Comparison of ENCODE assay signal across 29 cellular contexts in genomic region chr21:46221664-46222435, GRCh38. TPM values are rescaled to one million over a fixed set of nuclear protein-coding genes. Genes with fewer than 3 reads are reported as not detected.
DNase-seq lines count a peak whose midpoint lies in the region; ATAC-seq, FAIRE-seq and TF ChIP-seq lines count a peak whose summit lies in the region.
"Had no signal": no experiment of that assay in that cellular context is flagged by ENCODE, and none has a peak within 500 bp of the region (broad histone marks: within the 10 kb centered on the region; RNA-seq: fewer than 3 reads in every experiment).

No MANE protein-coding gene starts in this region.

- no peak for TF ChIP-seq CTCF in H1 (IDR thresholded peaks at IDR 0.05; ENCODE audit: control extremely low read depth in 1 of 3, insufficient read depth in 1 of 3, low read depth in 1 of 3, low read length in 3 of 3)
- TF ChIP-seq CTCF in left lung (IDR thresholded peaks at IDR 0.05) = no peak

- no peak overlapping the region for H2BK12ac ChIP-seq in H1 (ENCODE audit: low read depth, low read length)
- H2BK12ac ChIP-seq in trophoblast cell (ENCODE audit: low read length) = no peak overlapping the region

- ATAC-seq in left lung (peak; percentile 47), HG03469 (IDR thresholded peaks at IDR 0.05; ENCODE audit: unreplicated experiment) (no peak)
- no peak for ATAC-seq in stimulated activated effector memory CD8-positive, alpha-beta T cell treated with anti-CD3 and anti-CD28 coated beads, Interleukin-12 subunit alpha, Interleukin-12 subunit beta, amount 100 ng/mL, for 72 hours
- ATAC-seq: effector memory CD8-positive, alpha-beta T cell; GM23338; HepG2; left colon had no signal

- FAIRE-seq in H1 (lab: Jason Lieb, UNC) = no peak
- FAIRE-seq: HepG2, small intestine had no signal

- H2BK15ac ChIP-seq in H1 (ENCODE audit: low read length) = no peak overlapping the region

- TF ChIP-seq POLR2A in H1 (IDR thresholded peaks at IDR 0.05; ENCODE audit: control extremely low read depth in 1 of 2, low read depth in 2 of 2, low read length in 2 of 2) = no peak

- no peak overlapping the region for H4K5ac ChIP-seq in H1 (ENCODE audit: insufficient read length, low read depth, low read length)

- no peaks in the 10 kb centered on the region for H3K9me3 Mint-ChIP-seq in stimulated activated effector memory CD8-positive, alpha-beta T cell treated with anti-CD3 and anti-CD28 coated beads, Interleukin-12 subunit alpha, Interleukin-12 subunit beta, amount 100 ng/mL, for 72 hours
- H3K9me3 Mint-ChIP-seq: activated B cell treated with CpG ODN at 0.5 μM for 24 hours; activated naive CD8-positive, alpha-beta T cell treated with anti-CD3 and anti-CD28 coated beads for 36 hours; activated T-helper 2 cell treated with anti-CD3 and anti-CD28 coated beads, Interferon-gamma antibody, Interleukin-2, Interleukin-4, amounts not matched to agents 10 μg/mL and 5 μg/mL and 100 μg/mL, durations not matched to agents 14 hours and 24 hours and 36 hours; effector memory CD8-positive, alpha-beta T cell had no signal

- H4K20me1 ChIP-seq in H1 (replicated peaks in 1 of 2; ENCODE audit: control insufficient read depth in 1 of 2, insufficient read depth in 2 of 2, low read length in 2 of 2) = peaks cover 6 to 38% of the 10 kb centered on the region in 2 experiments

- CTCF ChIA-PET in H1 (lab: Charles Lee; ENCODE audit: partially characterized antibody) = interaction anchor here (0.6 to 1.3 kb wide), 3 partner anchors 8 to 178 kb away, joined by 3 to 4 read pairs (median 3); no protein-coding TSS in a partner anchor

- H4K91ac ChIP-seq in H1 (replicated peaks; ENCODE audit: insufficient read length, low read length) (no peak overlapping the region), trophoblast cell (ENCODE audit: low read depth, low read length) (no peak overlapping the region)

- H3K4me1 ChIP-seq in H1 (replicated peaks in 1 of 4; ENCODE audit: control insufficient read depth in 3 of 4, insufficient read depth in 4 of 4, low read length in 3 of 4) (peaks cover 0 to 2% (median under 1%) of the 10 kb centered on the region in 4 experiments; a peak in 2 of 7 replicates), left lung (peaks cover 5 to 39% of the 10 kb centered on the region in 2 donors), trophoblast cell (ENCODE audit: control insufficient read depth in 1 of 2, insufficient read depth in 2 of 2, low read length in 2 of 2) (peaks cover 7 to 14% of the 10 kb centered on the region in 2 experiments)

- TF ChIP-seq EP300 in H1 (IDR thresholded peaks at IDR 0.05; ENCODE audit: borderline replicate concordance in 1 of 2, low read depth in 2 of 2, low read length in 2 of 2) = no peak

- H3K9me3 ChIP-seq in H1 (ENCODE audit: insufficient read depth in 2 of 2, low read depth in 1 of 2, low read length in 1 of 2) = peaks cover 8% of the 10 kb centered on the region in 2 experiments; a peak in 1 of 4 replicates
- H3K9me3 ChIP-seq in left lung = no peaks in the 10 kb centered on the region
- peaks cover 5% of the 10 kb centered on the region for H3K9me3 ChIP-seq in trophoblast cell (ENCODE audit: insufficient read depth, low read depth, low read length)
- H3K9me3 ChIP-seq: BLaER1 treated with 17β-estradiol and CSF1 and Interleukin-3, amounts not matched to agents 10 nM and 100 nM had no signal

- H3K9ac ChIP-seq in H1 (replicated peaks in 1 of 4; ENCODE audit: extremely low read depth in 1 of 4, low read depth in 3 of 4, low read length in 3 of 4) = no peak overlapping the region
- H3K9ac ChIP-seq in trophoblast cell (ENCODE audit: low read length) = no peak overlapping the region

- H2AFZ ChIP-seq in H1 (ENCODE audit: low read length) = no peak overlapping the region
- no peak overlapping the region for H2AFZ ChIP-seq in trophoblast cell (ENCODE audit: insufficient read depth, low read length, poor library complexity)
- H2AFZ ChIP-seq: GM23338, PC-9 had no signal

- H3K18ac ChIP-seq in H1 (ENCODE audit: extremely low read depth, low read length) (no peak overlapping the region), trophoblast cell (ENCODE audit: low read length) (no peak overlapping the region)

- H2BK5ac ChIP-seq in H1 (ENCODE audit: low read depth, low read length) (no peak overlapping the region), trophoblast cell (ENCODE audit: low read depth, low read length, poor library complexity) (no peak overlapping the region)

- peaks cover 35% of the 10 kb centered on the region for H3K79me1 ChIP-seq in H1 (ENCODE audit: low read depth, low read length)
- H3K79me1 ChIP-seq in trophoblast cell (ENCODE audit: low read length) = no peaks in the 10 kb centered on the region

- no peak overlapping the region for H4K12ac ChIP-seq in trophoblast cell (ENCODE audit: low read depth, low read length)

- H3K23ac ChIP-seq in H1 (ENCODE audit: insufficient read length) = no peak overlapping the region
- H3K23ac ChIP-seq in trophoblast cell (ENCODE audit: low read length) = no peak overlapping the region

- H3K23me2 ChIP-seq in H1 (ENCODE audit: low read depth, low read length) = no peaks in the 10 kb centered on the region

- no peak overlapping the region for H3K56ac ChIP-seq in H1 (replicated peaks; ENCODE audit: insufficient read length, low read depth, low read length)

- H3K4ac ChIP-seq in H1 (replicated peaks; ENCODE audit: insufficient read length, low read depth, low read length) = no peak overlapping the region
- H3K4ac ChIP-seq in trophoblast cell (ENCODE audit: low read depth, low read length) = no peak overlapping the region

- H3K4me1 Mint-ChIP-seq in stimulated activated effector memory CD8-positive, alpha-beta T cell treated with anti-CD3 and anti-CD28 coated beads, Interleukin-12 subunit alpha, Interleukin-12 subunit beta, amount 100 ng/mL, for 72 hours = peaks cover 23% of the 10 kb centered on the region

- no peak overlapping the region for H2BK120ac ChIP-seq in H1 (replicated peaks; ENCODE audit: low read depth, low read length)
- H2BK120ac ChIP-seq in trophoblast cell (ENCODE audit: insufficient read depth, low read length, poor library complexity) = no peak overlapping the region

- H3K36me3 Mint-ChIP-seq in stimulated activated effector memory CD8-positive, alpha-beta T cell treated with anti-CD3 and anti-CD28 coated beads, Interleukin-12 subunit alpha, Interleukin-12 subunit beta, amount 100 ng/mL, for 72 hours = peaks cover 7% of the 10 kb centered on the region

- peaks cover 9 to 52% of the 10 kb centered on the region in 2 experiments; a peak in 3 of 4 replicates for H3K79me2 ChIP-seq in H1 (ENCODE audit: control insufficient read depth in 1 of 2, insufficient read depth in 2 of 2, low read length in 2 of 2)
- H3K79me2 ChIP-seq in trophoblast cell (ENCODE audit: control insufficient read depth, insufficient read depth, low read length, poor library complexity) = peaks cover 7% of the 10 kb centered on the region

- no peak overlapping the region for H3K4me3 ChIP-seq in H1 (ENCODE audit: extremely low read depth in 1 of 4, insufficient read depth in 2 of 4, low read depth in 3 of 4, low read length in 4 of 4)
- no peak overlapping the region for H3K4me3 ChIP-seq in left lung
- H3K4me3 ChIP-seq in trophoblast cell (ENCODE audit: low read depth, low read length) = no peak overlapping the region
- H3K4me3 ChIP-seq: BLaER1 treated with 17β-estradiol and CSF1 and Interleukin-3, amounts not matched to agents 10 nM and 100 nM; GM23338; PC-9 had no signal

- H3K36me3 ChIP-seq in H1 (ENCODE audit: control insufficient read depth in 2 of 4, insufficient read depth in 4 of 4, low read length in 3 of 4) (peaks cover 6 to 23% (median 14%) of the 10 kb centered on the region in 4 experiments; a peak in 6 of 8 replicates), left lung (peaks cover 0 to 62% of the 10 kb centered on the region in 2 donors), trophoblast cell (ENCODE audit: control insufficient read depth in 1 of 2, insufficient read depth in 2 of 2, low read length in 2 of 2) (peaks cover 51 to 56% of the 10 kb centered on the region in 2 experiments)

- H3K4me2 ChIP-seq in H1 (ENCODE audit: insufficient read depth in 1 of 2, low read depth in 2 of 2, low read length in 2 of 2) (no peak overlapping the region), trophoblast cell (ENCODE audit: low read length) (no peak overlapping the region)
- H3K4me2 ChIP-seq: BLaER1 treated with 17β-estradiol and CSF1 and Interleukin-3, amounts not matched to agents 10 nM and 100 nM; GM23338; PC-9 had no signal

- H3K27ac Mint-ChIP-seq in stimulated activated effector memory CD8-positive, alpha-beta T cell treated with anti-CD3 and anti-CD28 coated beads, Interleukin-12 subunit alpha, Interleukin-12 subunit beta, amount 100 ng/mL, for 72 hours = peak overlapping the region; percentile 65
- H3K27ac Mint-ChIP-seq: activated B cell treated with CpG ODN at 0.5 μM for 24 hours; activated naive CD8-positive, alpha-beta T cell treated with anti-CD3 and anti-CD28 coated beads for 36 hours; activated T-helper 2 cell treated with anti-CD3 and anti-CD28 coated beads, Interferon-gamma antibody, Interleukin-2, Interleukin-4, amounts not matched to agents 10 μg/mL and 5 μg/mL and 100 μg/mL, durations not matched to agents 14 hours and 24 hours and 36 hours; GM23338 had no signal

- POLR2A ChIA-PET in H1 (lab: Charles Lee; ENCODE audit: partially characterized antibody) = no interaction called here

- no peak for TF ChIP-seq RAD21 in H1 (IDR thresholded peaks at IDR 0.05 in 1 of 2, conservative IDR thresholded peaks at IDR 0.05 in 1 of 2; ENCODE audit: low read depth in 2 of 2, low read length in 2 of 2)

- WGBS in H1 (ENCODE audit: extremely low coverage in 1 of 2, insufficient coverage in 1 of 2, insufficient read length in 1 of 2, insufficient replicate concordance in 2 of 2, low coverage in 1 of 2, low lambda C conversion rate in 2 of 2, missing lambda C conversion rate in 1 of 2), 2 experiments = 82% methylated on average over 16 of the region's 16 CpGs; no CpG with 5 or more reads in 1 of the 2 experiments
- WGBS in trophoblast cell (ENCODE audit: extremely low coverage, insufficient coverage, insufficient read length) = no CpG with 5 or more reads among the region's 16 CpGs

- no peak overlapping the region for H2BK20ac ChIP-seq in H1 (ENCODE audit: low read length)

- DNase-seq in NCI-H524 treated with DMSO at 0.1 percent for 48 hours (lab: John Stamatoyannopoulos, UW) = peak; percentile 4
- no peak for DNase-seq in H1 (ENCODE audit: low read depth in 1 of 2, low spot score in 2 of 2)
- no peak for DNase-seq in left lung
- DNase-seq in stimulated activated effector memory CD8-positive, alpha-beta T cell treated with anti-CD3 and anti-CD28 coated beads, Interleukin-12 subunit alpha, Interleukin-12 subunit beta, amount 100 ng/mL, for 72 hours (ENCODE audit: low spot score in 2 of 2) = no peak
- DNase-seq in NCI-H510A treated with DMSO at 0.1 percent for 48 hours (lab: John Stamatoyannopoulos, UW) = no peak
- no peak for DNase-seq in trophoblast cell
- DNase-seq: activated B cell treated with CpG ODN at 0.5 μM for 24 hours; activated naive CD8-positive, alpha-beta T cell treated with anti-CD3 and anti-CD28 coated beads for 36 hours; aorta; COR-L47; cortex of kidney; effector memory CD8-positive, alpha-beta T cell; erythroblast; Karpas-422; left colon; MV-4-11; NCI-H1694; NCI-H2171; NCI-H510A; PC-9; SIG-M5; small intestine; SW 1271; T1000 had no signal

- H2AK5ac ChIP-seq in H1 (ENCODE audit: low read depth, low read length) (no peak overlapping the region), trophoblast cell (ENCODE audit: low read length) (no peak overlapping the region)

- no peak overlapping the region for H3K14ac ChIP-seq in H1 (ENCODE audit: insufficient read length)
- H3K14ac ChIP-seq in trophoblast cell (ENCODE audit: low read length) = no peak overlapping the region

- no peak overlapping the region for H3K4me3 Mint-ChIP-seq in stimulated activated effector memory CD8-positive, alpha-beta T cell treated with anti-CD3 and anti-CD28 coated beads, Interleukin-12 subunit alpha, Interleukin-12 subunit beta, amount 100 ng/mL, for 72 hours
- H3K4me3 Mint-ChIP-seq: activated B cell treated with CpG ODN at 0.5 μM for 24 hours; activated naive CD8-positive, alpha-beta T cell treated with anti-CD3 and anti-CD28 coated beads for 36 hours; effector memory CD8-positive, alpha-beta T cell; GM23338 had no signal

- intact Hi-C loops in left lung (cut with DNase I) = no loop called here

- H4K8ac ChIP-seq in H1 (ENCODE audit: extremely low read depth, insufficient read depth, low read length) (peak overlapping the region; percentile 46; the same call in 1 of the 2 replicates), trophoblast cell (ENCODE audit: low read depth, low read length) (no peak overlapping the region)

- no peak overlapping the region for H3K27ac ChIP-seq in H1 (ENCODE audit: low read depth, low read length)
- no peak overlapping the region for H3K27ac ChIP-seq in left lung
- H3K27ac ChIP-seq in trophoblast cell (ENCODE audit: low read depth, low read length) = no peak overlapping the region
- H3K27ac ChIP-seq: BLaER1 treated with 17β-estradiol and CSF1 and Interleukin-3, amounts not matched to agents 10 nM and 100 nM; PC-9 had no signal

- H3K27me3 ChIP-seq in H1 (replicated peaks in 1 of 4; ENCODE audit: control insufficient read depth in 3 of 4, extremely low read depth in 1 of 4, insufficient read depth in 3 of 4, low read length in 3 of 4) (no peaks in the 10 kb centered on the region), left lung (no peaks in the 10 kb centered on the region), trophoblast cell (ENCODE audit: insufficient read depth, low read length) (no peaks in the 10 kb centered on the region)
- H3K27me3 ChIP-seq: BLaER1 treated with 17β-estradiol and CSF1 and Interleukin-3, amounts not matched to agents 10 nM and 100 nM had no signal

RNA-seq across cellular contexts. Expression of gene LSS, which starts 6.7 kb away (rescaled TPM):
- 96.1 and 102 TPM in 2 replicates for total RNA-seq in H1 (2021; fragmentation: NEBNext Ultra II Directional; extraction: Animal tissue kit (Norgen Biotek cat#: 25700))
- polyA plus RNA-seq in H1 (2011; rRNA removed) = 123 and 139 TPM in 2 replicates
- 103 TPM for polyA plus RNA-seq in H1 (2011; cell fraction: cytosol; rRNA removed)
- 268 TPM for polyA plus RNA-seq in H1 (2011; cell fraction: nucleus; rRNA removed)
- 69.5 to 87.3 TPM (median 75.9 TPM) in 4 replicates for polyA plus RNA-seq in H1 (2012, experiment 1 of 2)
- 71.3 TPM for polyA plus RNA-seq in H1 (2012, experiment 2 of 2)
- 69.2 TPM for polyA plus RNA-seq in H1 (2013, experiment 1 of 2)
- 66.2 TPM for polyA plus RNA-seq in H1 (2013, experiment 2 of 2)
- polyA minus RNA-seq in H1 (2011; rRNA and poly(A)+ RNA removed) = 177 and 193 TPM in 2 replicates
- polyA minus RNA-seq in H1 (2011; cell fraction: cytosol; rRNA and poly(A)+ RNA removed) = 56.7 TPM
- polyA minus RNA-seq in H1 (2011; cell fraction: nucleus; rRNA and poly(A)+ RNA removed) = 69.8 TPM
- total RNA-seq in left lung = 100 to 1,000 TPM in 1 of 2 donors, 10 to 100 TPM in 1; 80.7 to 184 TPM
- 63.4 and 64.5 TPM in 2 replicates for polyA plus RNA-seq in trophoblast cell (2013)

RNA-seq across cellular contexts. Expression of gene SPATC1L, which starts 37.6 kb away (rescaled TPM):
- total RNA-seq in H1 (2021; fragmentation: NEBNext Ultra II Directional; extraction: Animal tissue kit (Norgen Biotek cat#: 25700)) = 49.4 and 50.0 TPM in 2 replicates
- polyA plus RNA-seq in H1 (2011; rRNA removed) = 24.9 and 44.8 TPM in 2 replicates
- 16.4 TPM for polyA plus RNA-seq in H1 (2011; cell fraction: cytosol; rRNA removed)
- polyA plus RNA-seq in H1 (2011; cell fraction: nucleus; rRNA removed) = 43.3 TPM
- 38.0 to 56.9 TPM (median 53.3 TPM) in 4 replicates for polyA plus RNA-seq in H1 (2012, experiment 1 of 2)
- 50.4 TPM for polyA plus RNA-seq in H1 (2012, experiment 2 of 2)
- polyA plus RNA-seq in H1 (2013, experiment 1 of 2) = 48.1 TPM
- 48.0 TPM for polyA plus RNA-seq in H1 (2013, experiment 2 of 2)
- polyA minus RNA-seq in H1 (2011; rRNA and poly(A)+ RNA removed) = 6.2 and 7.1 TPM in 2 replicates
- 30.3 TPM for polyA minus RNA-seq in H1 (2011; cell fraction: cytosol; rRNA and poly(A)+ RNA removed)
- 21.2 TPM for polyA minus RNA-seq in H1 (2011; cell fraction: nucleus; rRNA and poly(A)+ RNA removed)
- 10 to 100 TPM in 1 of 2 donors, 1 to 10 TPM in 1; 5.0 to 10.3 TPM for total RNA-seq in left lung
- polyA plus RNA-seq in trophoblast cell (2013) = 22.3 and 23.2 TPM in 2 replicates
